ENCODE assay signal across 11 cellular contexts in the genomic region with DNA sequence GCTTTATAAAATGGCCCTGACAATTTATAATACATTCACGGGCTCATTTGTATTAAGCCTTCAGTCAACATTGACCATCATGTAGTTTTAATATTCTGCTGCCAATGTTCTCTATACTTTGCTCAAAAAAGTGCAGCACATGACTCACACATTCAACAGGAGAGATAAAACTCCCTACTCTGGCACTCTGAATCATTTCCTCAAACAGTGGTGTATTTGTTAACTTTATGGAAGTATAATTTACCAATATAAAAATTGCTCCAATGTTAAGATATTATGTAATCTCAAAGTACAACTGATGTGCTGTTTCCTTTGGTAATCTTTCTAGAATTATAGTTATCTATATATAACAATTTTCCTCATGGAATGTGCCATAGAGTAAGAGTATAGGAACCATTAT. TPM values are rescaled to one million over a fixed set of nuclear protein-coding genes. Genes with fewer than 3 reads are reported as not detected.
DNase-seq lines count a peak whose midpoint lies in the region; ATAC-seq and TF ChIP-seq lines count a peak whose summit lies in the region.
"Had no signal": no experiment of that assay in that cellular context is flagged by ENCODE, and none has a peak within 500 bp of the region (broad histone marks: within the 10 kb centered on the region; RNA-seq: fewer than 3 reads in every experiment).

No MANE protein-coding gene starts in this region.

- H3K9me3 ChIP-seq in colonic mucosa, result no peaks in the 10 kb centered on the region

- H3K27ac Mint-ChIP-seq in natural killer cell treated with Interleukin-12 subunit alpha and Interleukin-12 subunit beta and Interleukin-15 and Interleukin-18, amount 100 ng/mL, for 72 hours, result peak overlapping the region in 1 of 2 donors; percentile 17
- H3K27ac Mint-ChIP-seq: activated naive CD4-positive, alpha-beta T cell treated with anti-CD3 and anti-CD28 coated beads, Interleukin-2, amount 10 ng/mL, durations not matched to agents 7 days and 5 days had no signal

- H3K9ac ChIP-seq in colonic mucosa (ENCODE audit: low read depth in 2 of 2, low read length in 2 of 2), result no peak overlapping the region

- no peaks in the 10 kb centered on the region for H3K36me3 ChIP-seq in colonic mucosa

- no peak overlapping the region for H3K4me3 Mint-ChIP-seq in natural killer cell treated with Interleukin-12 subunit alpha and Interleukin-12 subunit beta and Interleukin-15 and Interleukin-18, amount 100 ng/mL, for 72 hours
- H3K4me3 Mint-ChIP-seq: activated naive CD4-positive, alpha-beta T cell treated with anti-CD3 and anti-CD28 coated beads, Interleukin-2, amount 10 ng/mL, durations not matched to agents 7 days and 5 days had no signal

- TF ChIP-seq CTCF in NB4 (IDR thresholded peaks at IDR 0.05; ENCODE audit: low read depth, low read length) (no peak), colonic mucosa (IDR thresholded peaks at IDR 0.05) (no peak)

- no peak overlapping the region for H3K4me3 ChIP-seq in NB4 (ENCODE audit: low read depth, low read length)
- H3K4me3 ChIP-seq in colonic mucosa, result no peak overlapping the region
- H3K4me3 ChIP-seq: SK-N-MC had no signal

- peak overlapping the region; percentile 61 for H3K27ac ChIP-seq in colonic mucosa
- H3K27ac ChIP-seq: SK-N-MC had no signal

- DNase-seq in DMS53 (lab: John Stamatoyannopoulos, UW) (peak; percentile 48), NB4 (ENCODE audit: low read depth) (peak; percentile 73), colonic mucosa (no peak), NCI-H748 treated with DMSO at 0.1 percent for 48 hours (lab: John Stamatoyannopoulos, UW) (no peak)
- DNase-seq in natural killer cell treated with Interleukin-12 subunit alpha and Interleukin-12 subunit beta and Interleukin-15 and Interleukin-18, amount 100 ng/mL, for 72 hours (ENCODE audit: low spot score), result no peak
- DNase-seq in stimulated activated CD8-positive, alpha-beta memory T cell treated with anti-CD3 and anti-CD28 coated beads, Interleukin-4, amount 100 ng/mL, for 48 hours, result no peak
- no peak for DNase-seq in stimulated activated CD4-positive, alpha-beta T cell treated with anti-CD3 and anti-CD28 coated beads, Interleukin-4, amount 100 ng/mL, for 1 hour
- DNase-seq: activated naive CD4-positive, alpha-beta T cell treated with anti-CD3 and anti-CD28 coated beads, Interleukin-2, amount 10 ng/mL, durations not matched to agents 7 days and 5 days; NCI-H1417 had no signal

- H3K27me3 ChIP-seq in colonic mucosa, result no peaks in the 10 kb centered on the region

- intact Hi-C loops in colonic mucosa (cut with DNase I), result no loop called here

- peaks cover 40 to 48% of the 10 kb centered on the region in 2 donors for H3K4me1 Mint-ChIP-seq in natural killer cell treated with Interleukin-12 subunit alpha and Interleukin-12 subunit beta and Interleukin-15 and Interleukin-18, amount 100 ng/mL, for 72 hours (ENCODE audit: low read depth in 2 of 2)

- H3K4me1 ChIP-seq in colonic mucosa, result peaks cover 22% of the 10 kb centered on the region

- no peak for TF ChIP-seq POLR2A in NB4 (IDR thresholded peaks at IDR 0.05; ENCODE audit: extremely low read depth, insufficient read length)

- no peaks in the 10 kb centered on the region for H3K36me3 Mint-ChIP-seq in natural killer cell treated with Interleukin-12 subunit alpha and Interleukin-12 subunit beta and Interleukin-15 and Interleukin-18, amount 100 ng/mL, for 72 hours

- peak; percentile 49 to 52 for ATAC-seq in natural killer cell treated with Interleukin-12 subunit alpha and Interleukin-12 subunit beta and Interleukin-15 and Interleukin-18, amount 100 ng/mL, for 72 hours
- no peak for ATAC-seq in HG02970 (IDR thresholded peaks at IDR 0.05; ENCODE audit: low FRiP score, unreplicated experiment)

- no peaks in the 10 kb centered on the region for H3K9me3 Mint-ChIP-seq in natural killer cell treated with Interleukin-12 subunit alpha and Interleukin-12 subunit beta and Interleukin-15 and Interleukin-18, amount 100 ng/mL, for 72 hours
- H3K9me3 Mint-ChIP-seq: activated naive CD4-positive, alpha-beta T cell treated with anti-CD3 and anti-CD28 coated beads, Interleukin-2, amount 10 ng/mL, durations not matched to agents 7 days and 5 days had no signal

- no peaks in the 10 kb centered on the region for H3K27me3 Mint-ChIP-seq in natural killer cell treated with Interleukin-12 subunit alpha and Interleukin-12 subunit beta and Interleukin-15 and Interleukin-18, amount 100 ng/mL, for 72 hours
- H3K27me3 Mint-ChIP-seq: activated naive CD4-positive, alpha-beta T cell treated with anti-CD3 and anti-CD28 coated beads, Interleukin-2, amount 10 ng/mL, durations not matched to agents 7 days and 5 days had no signal

RNA-seq across cellular contexts. Expression of a gene that starts 39.9 kb away (rescaled TPM):
- 10 to 100 TPM; 10.4 to 11.0 TPM for total RNA-seq in colonic mucosa
- 10 to 100 TPM; 15.9 to 21.9 TPM for total RNA-seq in natural killer cell treated with Interleukin-12 subunit alpha and Interleukin-12 subunit beta and Interleukin-15 and Interleukin-18, amount 100 ng/mL, for 72 hours

Comparison
In these comparisons a context has a peak if more than half of its experiments do, and no peak if none do; other contexts are left out.
1. DNase-seq: peak in DMS53 (single experiment) and NB4 (single experiment); none in colonic mucosa (single experiment), natural killer cell treated with Interleukin-12 subunit alpha and Interleukin-12 subunit beta and Interleukin-15 and Interleukin-18, amount 100 ng/mL, for 72 hours (single experiment), stimulated activated CD8-positive, alpha-beta memory T cell treated with anti-CD3 and anti-CD28 coated beads, Interleukin-4, amount 100 ng/mL, for 48 hours (single experiment), NCI-H748 treated with DMSO at 0.1 percent for 48 hours (single experiment) and stimulated activated CD4-positive, alpha-beta T cell treated with anti-CD3 and anti-CD28 coated beads, Interleukin-4, amount 100 ng/mL, for 1 hour (single experiment).